9 cellular contexts compared by ENCODE assay signal in genomic region chr19:35318679-35319448, GRCh38. TPM values are rescaled to one million over a fixed set of nuclear protein-coding genes. Genes with fewer than 3 reads are reported as not detected.
DNase-seq lines count a peak whose midpoint lies in the region; ATAC-seq lines count a peak whose summit lies in the region.
"Had no signal": no experiment of that assay in that cellular context is flagged by ENCODE, and none has a peak within 500 bp of the region (broad histone marks: within the 10 kb centered on the region; RNA-seq: fewer than 3 reads in every experiment).

No MANE protein-coding gene starts in this region.

- POLR2A ChIA-PET in activated CD4-positive, alpha-beta memory T cell treated with anti-CD3 and anti-CD28 coated beads, Interleukin-2, amount 10 ng/mL, durations not matched to agents 7 days and 5 days (lab: Charles Lee): no interaction called here

- CTCF ChIA-PET in activated CD4-positive, alpha-beta memory T cell treated with anti-CD3 and anti-CD28 coated beads, Interleukin-2, amount 10 ng/mL, durations not matched to agents 7 days and 5 days (lab: Charles Lee): interaction anchor here (1.4 kb wide), 1 partner anchor 176 kb away, joined by 3 read pairs; no protein-coding TSS in a partner anchor

- DNase-seq in T-helper 2 cell treated with Interferon-gamma antibody and Interleukin-4, amounts not matched to agents 5 μg/mL and 100 μg/mL, for 36 hours (ENCODE audit: low spot score): peak; percentile 6
- DNase-seq in T-helper 2 cell: no peak
- DNase-seq in activated CD4-positive, alpha-beta memory T cell treated with anti-CD3 and anti-CD28 coated beads, Interleukin-2, amount 10 ng/mL, durations not matched to agents 7 days and 5 days: no peak
- DNase-seq in hypothalamus (lab: John Stamatoyannopoulos, UW): peak in 45 of 51 donors; percentile 4 to 88 (median 65)
- DNase-seq in stimulated activated effector memory CD8-positive, alpha-beta T cell treated with anti-CD3 and anti-CD28 coated beads, Interleukin-12 subunit alpha, Interleukin-12 subunit beta, amount 100 ng/mL, for 72 hours (ENCODE audit: low spot score in 2 of 2): no peak
- DNase-seq in activated effector memory CD4-positive, alpha-beta T cell treated with Interleukin-2 at 50 U/mL for 16 hours: no peak
- DNase-seq: DND-41 had no signal

- peak overlapping the region; percentile 67 for H3K27ac Mint-ChIP-seq in T-helper 2 cell treated with Interferon-gamma antibody and Interleukin-4, amounts not matched to agents 5 μg/mL and 100 μg/mL, for 36 hours
- H3K27ac Mint-ChIP-seq in activated CD4-positive, alpha-beta memory T cell treated with anti-CD3 and anti-CD28 coated beads, Interleukin-2, amount 10 ng/mL, durations not matched to agents 7 days and 5 days: peak overlapping the region; percentile 38
- peak overlapping the region; percentile 69 for H3K27ac Mint-ChIP-seq in stimulated activated effector memory CD8-positive, alpha-beta T cell treated with anti-CD3 and anti-CD28 coated beads, Interleukin-12 subunit alpha, Interleukin-12 subunit beta, amount 100 ng/mL, for 72 hours

- H3K36me3 Mint-ChIP-seq in T-helper 2 cell treated with Interferon-gamma antibody and Interleukin-4, amounts not matched to agents 5 μg/mL and 100 μg/mL, for 36 hours (ENCODE audit: low read depth): no peaks in the 10 kb centered on the region
- H3K36me3 Mint-ChIP-seq in activated CD4-positive, alpha-beta memory T cell treated with anti-CD3 and anti-CD28 coated beads, Interleukin-2, amount 10 ng/mL, durations not matched to agents 7 days and 5 days (ENCODE audit: low read depth): no peaks in the 10 kb centered on the region
- H3K36me3 Mint-ChIP-seq in stimulated activated effector memory CD8-positive, alpha-beta T cell treated with anti-CD3 and anti-CD28 coated beads, Interleukin-12 subunit alpha, Interleukin-12 subunit beta, amount 100 ng/mL, for 72 hours: peaks cover 4% of the 10 kb centered on the region

- H3K27me3 Mint-ChIP-seq in T-helper 2 cell treated with Interferon-gamma antibody and Interleukin-4, amounts not matched to agents 5 μg/mL and 100 μg/mL, for 36 hours (ENCODE audit: low read depth): no peaks in the 10 kb centered on the region
- peaks cover 13% of the 10 kb centered on the region for H3K27me3 Mint-ChIP-seq in activated CD4-positive, alpha-beta memory T cell treated with anti-CD3 and anti-CD28 coated beads, Interleukin-2, amount 10 ng/mL, durations not matched to agents 7 days and 5 days

- H3K4me1 Mint-ChIP-seq in T-helper 2 cell treated with Interferon-gamma antibody and Interleukin-4, amounts not matched to agents 5 μg/mL and 100 μg/mL, for 36 hours (ENCODE audit: low read depth): peaks cover 7% of the 10 kb centered on the region
- peaks cover 9% of the 10 kb centered on the region for H3K4me1 Mint-ChIP-seq in activated CD4-positive, alpha-beta memory T cell treated with anti-CD3 and anti-CD28 coated beads, Interleukin-2, amount 10 ng/mL, durations not matched to agents 7 days and 5 days
- peaks cover 9% of the 10 kb centered on the region for H3K4me1 Mint-ChIP-seq in stimulated activated effector memory CD8-positive, alpha-beta T cell treated with anti-CD3 and anti-CD28 coated beads, Interleukin-12 subunit alpha, Interleukin-12 subunit beta, amount 100 ng/mL, for 72 hours

- H3K9me3 Mint-ChIP-seq in T-helper 2 cell treated with Interferon-gamma antibody and Interleukin-4, amounts not matched to agents 5 μg/mL and 100 μg/mL, for 36 hours: no peaks in the 10 kb centered on the region
- peaks cover 2% of the 10 kb centered on the region for H3K9me3 Mint-ChIP-seq in activated CD4-positive, alpha-beta memory T cell treated with anti-CD3 and anti-CD28 coated beads, Interleukin-2, amount 10 ng/mL, durations not matched to agents 7 days and 5 days
- H3K9me3 Mint-ChIP-seq in stimulated activated effector memory CD8-positive, alpha-beta T cell treated with anti-CD3 and anti-CD28 coated beads, Interleukin-12 subunit alpha, Interleukin-12 subunit beta, amount 100 ng/mL, for 72 hours: peaks cover 3% of the 10 kb centered on the region

- peak; percentile 61 for ATAC-seq in stimulated activated effector memory CD8-positive, alpha-beta T cell treated with anti-CD3 and anti-CD28 coated beads, Interleukin-12 subunit alpha, Interleukin-12 subunit beta, amount 100 ng/mL, for 72 hours
- ATAC-seq in HG02571 (IDR thresholded peaks at IDR 0.05; ENCODE audit: unreplicated experiment) (no peak), GM18870 (IDR thresholded peaks at IDR 0.05; ENCODE audit: unreplicated experiment) (no peak)

- H3K4me3 Mint-ChIP-seq in T-helper 2 cell treated with Interferon-gamma antibody and Interleukin-4, amounts not matched to agents 5 μg/mL and 100 μg/mL, for 36 hours: no peak overlapping the region
- no peak overlapping the region for H3K4me3 Mint-ChIP-seq in activated CD4-positive, alpha-beta memory T cell treated with anti-CD3 and anti-CD28 coated beads, Interleukin-2, amount 10 ng/mL, durations not matched to agents 7 days and 5 days
- H3K4me3 Mint-ChIP-seq in stimulated activated effector memory CD8-positive, alpha-beta T cell treated with anti-CD3 and anti-CD28 coated beads, Interleukin-12 subunit alpha, Interleukin-12 subunit beta, amount 100 ng/mL, for 72 hours: no peak overlapping the region

RNA-seq across cellular contexts. Expression of gene CD22, which starts 10.1 kb away (rescaled TPM):
- total RNA-seq in activated CD4-positive, alpha-beta memory T cell treated with anti-CD3 and anti-CD28 coated beads, Interleukin-2, amount 10 ng/mL, durations not matched to agents 7 days and 5 days: under 1 TPM; 0.63 to 0.76 TPM

RNA-seq across cellular contexts. Expression of gene MAG, which starts 26.9 kb away (rescaled TPM):
- total RNA-seq in activated CD4-positive, alpha-beta memory T cell treated with anti-CD3 and anti-CD28 coated beads, Interleukin-2, amount 10 ng/mL, durations not matched to agents 7 days and 5 days: not detected

RNA-seq across cellular contexts. Expression of gene FFAR1, which starts 28.8 kb away (rescaled TPM):
- not detected for total RNA-seq in activated CD4-positive, alpha-beta memory T cell treated with anti-CD3 and anti-CD28 coated beads, Interleukin-2, amount 10 ng/mL, durations not matched to agents 7 days and 5 days

RNA-seq across cellular contexts. Expression of gene HAMP, which starts 36.5 kb away (rescaled TPM):
- under 1 TPM; 0.38 to 0.43 TPM for total RNA-seq in activated CD4-positive, alpha-beta memory T cell treated with anti-CD3 and anti-CD28 coated beads, Interleukin-2, amount 10 ng/mL, durations not matched to agents 7 days and 5 days

RNA-seq across cellular contexts. Expression of gene FFAR3, which starts 39.4 kb away (rescaled TPM):
- under 1 TPM; 0.63 to 0.78 TPM for total RNA-seq in activated CD4-positive, alpha-beta memory T cell treated with anti-CD3 and anti-CD28 coated beads, Interleukin-2, amount 10 ng/mL, durations not matched to agents 7 days and 5 days

Comparison
In these comparisons a context has a peak if more than half of its experiments do, and no peak if none do; other contexts are left out.
1. DNase-seq: peak in T-helper 2 cell treated with Interferon-gamma antibody and Interleukin-4, amounts not matched to agents 5 μg/mL and 100 μg/mL, for 36 hours (single experiment) and hypothalamus (45 of 51); none in T-helper 2 cell (0 of 5), activated CD4-positive, alpha-beta memory T cell treated with anti-CD3 and anti-CD28 coated beads, Interleukin-2, amount 10 ng/mL, durations not matched to agents 7 days and 5 days (single experiment), stimulated activated effector memory CD8-positive, alpha-beta T cell treated with anti-CD3 and anti-CD28 coated beads, Interleukin-12 subunit alpha, Interleukin-12 subunit beta, amount 100 ng/mL, for 72 hours (0 of 2) and activated effector memory CD4-positive, alpha-beta T cell treated with Interleukin-2 at 50 U/mL for 16 hours (single experiment).
2. Peak in every context shown above with its lines, with median percentiles within 50 percentile points of each other: H3K27ac Mint-ChIP-seq.